Comparison of ENCODE assay signal across 14 cellular contexts in genomic region chr1:47875831-47876586, GRCh38.
A peak's percentile ranks its signal among the peaks of the same experiment; 100 is the strongest.
DNase-seq lines count a peak whose midpoint lies in the region; ATAC-seq and TF ChIP-seq lines count a peak whose summit lies in the region.
"Had no signal": no experiment of that assay in that cellular context is flagged by ENCODE, and none has a peak within 500 bp of the region (broad histone marks: within the 10 kb centered on the region; RNA-seq: fewer than 3 reads in every experiment).

No MANE protein-coding gene starts in this region.

- ATAC-seq in GM18861 (IDR thresholded peaks at IDR 0.05; ENCODE audit: unreplicated experiment) (no peak), HG03108 (IDR thresholded peaks at IDR 0.05; ENCODE audit: unreplicated experiment) (no peak)
- ATAC-seq: activated CD8-positive, alpha-beta T cell treated with anti-CD3 and anti-CD28 coated beads for 36 hours had no signal

- no peaks in the 10 kb centered on the region for H3K79me2 ChIP-seq in mammary epithelial cell (ENCODE audit: insufficient read depth, low read length)

- H3K4me2 ChIP-seq in mammary epithelial cell (ENCODE audit: insufficient read depth, low read depth, low read length): no peak overlapping the region

- BruUV-seq in mammary epithelial cell (replicated peaks; lab: Mats Ljungman, UMichigan): no TSS peak

- dilution Hi-C loops in mammary epithelial cell (cut with HindIII; ENCODE audit: low sequenced_read_pairs): no loop called here

- intact Hi-C loops in mammary epithelial cell (cut with micrococcal nuclease): no loop called here

- H3K4me1 ChIP-seq in mammary epithelial cell (ENCODE audit: insufficient read depth, low read length) (peaks cover 16% of the 10 kb centered on the region), mesodermal cell (ENCODE audit: control insufficient read depth, insufficient read depth, low read length, poor library complexity, severe bottlenecking) (peaks cover 28% of the 10 kb centered on the region)
- H3K4me1 ChIP-seq: spleen had no signal

- in situ Hi-C loops in mammary epithelial cell (cut with MboI; ENCODE audit: low sequenced_read_pairs in 2 of 2): no loop called here

- no peak for TF ChIP-seq CTCF in mammary epithelial cell (conservative IDR thresholded peaks at IDR 0.05 in 1 of 2, IDR thresholded peaks at IDR 0.05 in 1 of 2; ENCODE audit: extremely low read depth in 1 of 2, insufficient read depth in 1 of 2, low read depth in 1 of 2, low read length in 2 of 2)

- H2AFZ ChIP-seq in mammary epithelial cell (ENCODE audit: low read depth, low read length): no peak overlapping the region

- H3K4me3 ChIP-seq in mammary epithelial cell (replicated peaks in 1 of 3; ENCODE audit: insufficient read depth in 1 of 3, low read depth in 2 of 3, low read length in 3 of 3) (no peak overlapping the region), mesodermal cell (ENCODE audit: extremely low read depth, insufficient read depth, low read length, poor library complexity, severe bottlenecking) (no peak overlapping the region)
- H3K4me3 ChIP-seq: BLaER1 treated with 17β-estradiol and CSF1 and Interleukin-3, amounts not matched to agents 10 nM and 100 nM; spleen had no signal

- no peaks in the 10 kb centered on the region for H4K20me1 ChIP-seq in mammary epithelial cell (ENCODE audit: insufficient read depth, low read length)
- H4K20me1 ChIP-seq: BLaER1 treated with 17β-estradiol and CSF1 and Interleukin-3, amounts not matched to agents 10 nM and 100 nM had no signal

- H3K27ac ChIP-seq in mammary epithelial cell (ENCODE audit: insufficient read depth, low read depth, low read length) (no peak overlapping the region), mesodermal cell (ENCODE audit: low read depth, low read length, severe bottlenecking) (peak overlapping the region; percentile 64)
- H3K27ac ChIP-seq: BLaER1 treated with 17β-estradiol and CSF1 and Interleukin-3, amounts not matched to agents 10 nM and 100 nM; spleen had no signal

- H3K27me3 ChIP-seq in mammary epithelial cell (ENCODE audit: insufficient read depth, low read length): no peaks in the 10 kb centered on the region
- H3K27me3 ChIP-seq: BLaER1 treated with 17β-estradiol and CSF1 and Interleukin-3, amounts not matched to agents 10 nM and 100 nM had no signal

- DNase-seq in COLO829 (ENCODE audit: low spot score) (peak; percentile 13), HuH-7.5 (ENCODE audit: low spot score) (peak; percentile 66), mammary epithelial cell (peak; percentile 57), ureter (ENCODE audit: low spot score) (no peak)
- no peak for DNase-seq in stimulated activated CD4-positive, alpha-beta T cell treated with anti-CD3 and anti-CD28 coated beads, Interleukin-4, amount 100 ng/mL, for 4 hours
- DNase-seq: activated CD8-positive, alpha-beta T cell treated with anti-CD3 and anti-CD28 coated beads for 36 hours; amygdala; NCI-H1105; SIG-M5; spleen had no signal

- CTCF ChIA-PET in mammary epithelial cell (lab: Charles Lee; ENCODE audit: low non-redundant PET): interaction anchor here (0.6 kb wide), 1 partner anchor 28 kb away, joined by 3 read pairs; no protein-coding TSS in a partner anchor

- no peak overlapping the region for H3K9ac ChIP-seq in mammary epithelial cell (ENCODE audit: insufficient read depth, low read length)
- H3K9ac ChIP-seq: BLaER1 treated with 17β-estradiol and CSF1 and Interleukin-3, amounts not matched to agents 10 nM and 100 nM had no signal

- H3K9me3 ChIP-seq in mammary epithelial cell (replicated peaks; ENCODE audit: insufficient read depth, low read length) (no peaks in the 10 kb centered on the region), mesodermal cell (ENCODE audit: control insufficient read depth, low read length) (no peaks in the 10 kb centered on the region)
- H3K9me3 ChIP-seq: BLaER1 treated with 17β-estradiol and CSF1 and Interleukin-3, amounts not matched to agents 10 nM and 100 nM; spleen had no signal

- H3K36me3 ChIP-seq in mammary epithelial cell (ENCODE audit: insufficient read depth, low read length) (no peaks in the 10 kb centered on the region), mesodermal cell (ENCODE audit: control insufficient read depth, insufficient read depth, low read length) (no peaks in the 10 kb centered on the region)
- H3K36me3 ChIP-seq: BLaER1 treated with 17β-estradiol and CSF1 and Interleukin-3, amounts not matched to agents 10 nM and 100 nM; spleen had no signal

- WGBS in mammary epithelial cell (ENCODE audit: low coverage, missing lambda C conversion rate): 58% methylated on average over 5 of the region's 5 CpGs
- WGBS in mesodermal cell (ENCODE audit: insufficient coverage in 2 of 2), 2 experiments: 94 to 100% methylated on average over 4 to 5 of the region's 5 CpGs

Comparison
In these comparisons a context has a peak if more than half of its experiments do, and no peak if none do; other contexts are left out.
1. DNase-seq: peak in COLO829 (single experiment), HuH-7.5 (single experiment) and mammary epithelial cell (single experiment); none in ureter (single experiment) and stimulated activated CD4-positive, alpha-beta T cell treated with anti-CD3 and anti-CD28 coated beads, Interleukin-4, amount 100 ng/mL, for 4 hours (0 of 2).